ENCODE assay signal across 12 cellular contexts in the genomic region with DNA sequence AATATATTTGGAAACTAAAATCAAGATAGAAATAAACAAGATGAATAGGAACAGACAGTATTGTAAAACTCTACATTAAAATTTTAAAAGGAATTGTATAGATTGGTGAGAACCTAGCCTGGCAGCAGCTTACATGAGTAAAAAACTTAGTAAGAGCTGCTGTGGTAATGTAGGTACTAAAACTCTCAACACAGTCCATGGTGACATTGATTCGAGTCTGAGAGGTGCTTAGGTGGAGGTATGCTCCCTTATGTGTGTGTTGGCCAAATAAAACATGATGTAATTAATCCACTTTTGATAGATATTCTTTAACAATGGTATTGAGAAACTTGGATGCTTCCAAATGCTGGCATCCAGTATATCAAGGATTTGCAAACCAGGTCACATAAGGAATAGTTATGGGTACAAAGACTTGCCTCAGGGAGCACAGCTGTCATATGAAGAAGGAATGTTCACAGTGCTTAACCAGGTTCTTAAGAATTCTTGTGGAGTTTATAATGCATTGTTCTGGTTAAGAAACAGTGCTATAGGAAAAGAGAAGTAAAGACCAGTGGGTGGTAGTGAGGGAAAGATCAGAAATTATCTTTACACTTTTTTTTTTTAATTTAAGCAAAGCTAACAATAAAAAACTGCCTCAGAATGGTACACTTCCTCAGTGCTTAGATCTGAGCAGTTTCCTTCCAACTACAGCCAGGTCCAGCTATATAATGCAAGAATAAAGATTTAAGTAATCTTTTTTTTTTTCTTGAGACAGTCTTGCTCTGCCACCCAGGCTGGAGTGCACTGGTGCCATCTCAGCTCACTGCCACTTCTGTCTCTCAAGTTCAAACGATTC. TPM values are rescaled to one million over a fixed set of nuclear protein-coding genes. Genes with fewer than 3 reads are reported as not detected.
DNase-seq lines count a peak whose midpoint lies in the region; ATAC-seq and TF ChIP-seq lines count a peak whose summit lies in the region.
"Had no signal": no experiment of that assay in that cellular context is flagged by ENCODE, and none has a peak within 500 bp of the region (broad histone marks: within the 10 kb centered on the region; RNA-seq: fewer than 3 reads in every experiment).

No MANE protein-coding gene starts in this region.

- no peaks in the 10 kb centered on the region for H3K27me3 ChIP-seq in OCI-LY3 (ENCODE audit: low read depth, low read length)
- H3K27me3 ChIP-seq in vagina: no peaks in the 10 kb centered on the region
- H3K27me3 ChIP-seq in BE2C: no peaks in the 10 kb centered on the region

- H3K4me1 ChIP-seq in OCI-LY3 (ENCODE audit: low read length): peaks cover 25% of the 10 kb centered on the region
- peaks cover 78% of the 10 kb centered on the region for H3K4me1 ChIP-seq in vagina
- no peaks in the 10 kb centered on the region for H3K4me1 ChIP-seq in BE2C

- H3K4me1 Mint-ChIP-seq in activated naive CD8-positive, alpha-beta T cell (ENCODE audit: low read depth): peaks cover 60% of the 10 kb centered on the region
- peaks cover 60% of the 10 kb centered on the region for H3K4me1 Mint-ChIP-seq in activated naive CD8-positive, alpha-beta T cell treated with anti-CD3 and anti-CD28 coated beads, Interleukin-2, amount 50 U/mL, for 24 hours

- no peak overlapping the region for H3K9ac ChIP-seq in OCI-LY3 (ENCODE audit: low read length)

- H3K79me2 ChIP-seq in OCI-LY3 (ENCODE audit: low read length): peaks cover 14% of the 10 kb centered on the region; the same call in 1 of the 2 replicates

- no peak for TF ChIP-seq POLR2A in vagina (IDR thresholded peaks at IDR 0.05)

- H4K20me1 ChIP-seq in OCI-LY3 (ENCODE audit: insufficient read depth, low read length): no peaks in the 10 kb centered on the region

- no peak for DNase-seq in activated naive CD8-positive, alpha-beta T cell treated with anti-CD3 and anti-CD28 coated beads, Interleukin-2, amount 50 U/mL, for 24 hours
- DNase-seq in fibroblast of pulmonary artery (ENCODE audit: low read depth): no peak
- no peak for DNase-seq in vagina (ENCODE audit: extremely low spot score in 2 of 2)
- DNase-seq in T-helper 9 cell: no peak
- DNase-seq in BE2C: no peak
- DNase-seq in stimulated activated CD4-positive, alpha-beta T cell treated with anti-CD3 and anti-CD28 coated beads, Interleukin-4, amount 100 ng/mL, for 24 hours: no peak
- DNase-seq: AML-193; H7; stimulated activated CD4-positive, alpha-beta T cell treated with anti-CD3 and anti-CD28 coated beads, Interleukin-2, amount 100 ng/mL, for 24 hours had no signal

- intact Hi-C loops in vagina (cut with DNase I): no loop called here

- H3K36me3 ChIP-seq in OCI-LY3 (replicated peaks; ENCODE audit: low read depth, low read length) (peaks cover 13% of the 10 kb centered on the region), vagina (peaks cover 0 to 4% of the 10 kb centered on the region in 2 donors), BE2C (peaks cover 7% of the 10 kb centered on the region)

- ATAC-seq in activated naive CD8-positive, alpha-beta T cell treated with anti-CD3 and anti-CD28 coated beads, Interleukin-2, amount 50 U/mL, for 24 hours: no peak

- peak overlapping the region; percentile 32 for H3K4me2 ChIP-seq in OCI-LY3 (ENCODE audit: low read length)

- peaks cover 33% of the 10 kb centered on the region for H3K36me3 Mint-ChIP-seq in activated naive CD8-positive, alpha-beta T cell
- H3K36me3 Mint-ChIP-seq in activated naive CD8-positive, alpha-beta T cell treated with anti-CD3 and anti-CD28 coated beads, Interleukin-2, amount 50 U/mL, for 24 hours (ENCODE audit: low read depth): peaks cover 41% of the 10 kb centered on the region

- H3K9me3 ChIP-seq in OCI-LY3 (ENCODE audit: insufficient read depth, low read length) (no peaks in the 10 kb centered on the region), vagina (no peaks in the 10 kb centered on the region), BE2C (no peaks in the 10 kb centered on the region)

- no peaks in the 10 kb centered on the region for H3K27me3 Mint-ChIP-seq in activated naive CD8-positive, alpha-beta T cell
- H3K27me3 Mint-ChIP-seq in activated naive CD8-positive, alpha-beta T cell treated with anti-CD3 and anti-CD28 coated beads, Interleukin-2, amount 50 U/mL, for 24 hours: no peaks in the 10 kb centered on the region

- H3K27ac ChIP-seq in OCI-LY3 (ENCODE audit: low read length): peak overlapping the region; percentile 57
- peak overlapping the region; percentile 72 for H3K27ac ChIP-seq in vagina

- 0 out of 2 replicates have a peak overlapping the region, but pooled peaks have one; percentile 2 for H3K4me3 ChIP-seq in OCI-LY3 (ENCODE audit: low read length)
- peak overlapping the region; percentile 1 for H3K4me3 ChIP-seq in fibroblast of pulmonary artery (replicated peaks; ENCODE audit: low read depth, low read length)
- peak overlapping the region in 1 of 2 donors; percentile 35 for H3K4me3 ChIP-seq in vagina
- H3K4me3 ChIP-seq in BE2C (ENCODE audit: low read depth, low read length): no peak overlapping the region

- H3K9me3 Mint-ChIP-seq in activated naive CD8-positive, alpha-beta T cell (ENCODE audit: low read depth): no peaks in the 10 kb centered on the region
- H3K9me3 Mint-ChIP-seq in activated naive CD8-positive, alpha-beta T cell treated with anti-CD3 and anti-CD28 coated beads, Interleukin-2, amount 50 U/mL, for 24 hours: peaks cover 6% of the 10 kb centered on the region

- TF ChIP-seq CTCF in OCI-LY3 (IDR thresholded peaks at IDR 0.05; ENCODE audit: low read depth, low read length) (no peak), fibroblast of pulmonary artery (IDR thresholded peaks at IDR 0.05; ENCODE audit: low read length, missing control alignments) (no peak), vagina (IDR thresholded peaks at IDR 0.05) (no peak), BE2C (IDR thresholded peaks at IDR 0.05; ENCODE audit: low read depth, low read length) (no peak)

- peak overlapping the region; percentile 41 for H3K27ac Mint-ChIP-seq in activated naive CD8-positive, alpha-beta T cell
- H3K27ac Mint-ChIP-seq in activated naive CD8-positive, alpha-beta T cell treated with anti-CD3 and anti-CD28 coated beads, Interleukin-2, amount 50 U/mL, for 24 hours: no peak overlapping the region

- no peak overlapping the region for H2AFZ ChIP-seq in OCI-LY3 (ENCODE audit: low read depth, low read length)

- no peak overlapping the region for H3K4me3 Mint-ChIP-seq in activated naive CD8-positive, alpha-beta T cell
- H3K4me3 Mint-ChIP-seq in activated naive CD8-positive, alpha-beta T cell treated with anti-CD3 and anti-CD28 coated beads, Interleukin-2, amount 50 U/mL, for 24 hours: no peak overlapping the region

RNA-seq across cellular contexts. Expression of gene IL20RB, which starts 24.6 kb away (rescaled TPM):
- 67.3 TPM for total RNA-seq in vagina
- 2.2 TPM for polyA plus RNA-seq in BE2C (2012; ENCODE audit: insufficient read depth, insufficient read length, low read depth)
- total RNA-seq: osteocyte had no signal
